Comparison of ENCODE assay signal across 8 cellular contexts in the genomic region with DNA sequence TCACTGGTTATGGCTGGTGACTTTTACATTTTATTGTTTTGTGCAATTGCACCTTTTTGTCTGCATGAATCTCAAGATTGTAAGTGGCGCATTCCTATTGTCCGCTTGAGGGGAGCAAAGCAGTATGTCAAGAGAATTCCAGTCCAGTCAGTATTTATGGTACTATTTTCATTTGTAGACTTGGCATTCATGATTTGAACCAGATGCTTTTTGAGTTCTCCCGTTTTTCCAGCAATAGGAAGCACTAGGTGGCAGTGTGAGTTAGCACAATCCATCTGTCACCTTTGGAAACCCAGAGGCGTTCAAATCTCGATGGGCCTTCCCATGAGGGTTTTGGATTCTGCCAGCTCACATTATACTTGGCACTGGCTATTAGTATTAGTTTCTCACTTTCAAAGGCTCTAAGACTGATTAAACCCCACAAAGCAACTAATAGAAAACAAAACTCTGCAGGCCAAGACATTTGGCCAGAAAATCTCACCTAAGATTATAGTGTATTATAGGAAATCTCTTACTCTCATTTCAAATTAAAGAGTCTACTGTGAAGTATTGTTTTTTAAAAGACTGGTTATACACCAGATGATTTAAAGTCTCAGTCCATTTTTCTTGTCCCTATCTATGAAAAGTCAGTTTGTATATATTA. TPM values are rescaled to one million over a fixed set of nuclear protein-coding genes. Genes with fewer than 3 reads are reported as not detected.
DNase-seq lines count a peak whose midpoint lies in the region; ATAC-seq and TF ChIP-seq lines count a peak whose summit lies in the region.

No MANE protein-coding gene starts in this region.

- no peak for ATAC-seq in activated CD4-positive, alpha-beta T cell treated with anti-CD3 and anti-CD28 coated beads for 36 hours
- ATAC-seq in HG03457 (IDR thresholded peaks at IDR 0.05; ENCODE audit: unreplicated experiment), result no peak
- ATAC-seq in HG02798 (IDR thresholded peaks at IDR 0.05; ENCODE audit: poor library complexity, unreplicated experiment), result no peak

- peaks cover 37% of the 10 kb centered on the region for H3K4me1 Mint-ChIP-seq in activated CD4-positive, alpha-beta T cell treated with anti-CD3 and anti-CD28 coated beads for 36 hours

- H3K27me3 ChIP-seq in mucosa of rectum (ENCODE audit: control insufficient read depth in 2 of 2, insufficient read depth in 2 of 2, low read length in 2 of 2), result peaks cover 3% of the 10 kb centered on the region in 2 donors

- no peaks in the 10 kb centered on the region for H3K9me3 Mint-ChIP-seq in activated CD4-positive, alpha-beta T cell treated with anti-CD3 and anti-CD28 coated beads for 36 hours (ENCODE audit: low read depth)

- intact Hi-C loops in activated CD4-positive, alpha-beta T cell treated with anti-CD3 and anti-CD28 coated beads for 36 hours (cut with DNase I, micrococcal nuclease), result loop anchor here (2.0 to 10.0 kb wide), 7 partner anchors 68 to 547 kb away; partner anchors contain the start of gene DAAM1 (in 2 of the 2)

- peak overlapping the region; percentile 71 for H3K4me3 Mint-ChIP-seq in activated CD4-positive, alpha-beta T cell treated with anti-CD3 and anti-CD28 coated beads for 36 hours

- no peaks in the 10 kb centered on the region for H3K9me3 ChIP-seq in mucosa of rectum (ENCODE audit: control insufficient read depth in 2 of 2, low read length in 2 of 2)

- TF ChIP-seq CTCF in LNCaP clone FGC (IDR thresholded peaks at IDR 0.05; ENCODE audit: control insufficient read depth, extremely low read depth, insufficient read depth), result peak; percentile 57
- TF ChIP-seq CTCF in RWPE1 (conservative IDR thresholded peaks at IDR 0.05; ENCODE audit: low read depth), result peak; percentile 65
- TF ChIP-seq CTCF in epithelial cell of proximal tubule (conservative IDR thresholded peaks at IDR 0.05; ENCODE audit: low read depth, low read length), result peak; percentile 88

- peaks cover 10 to 12% of the 10 kb centered on the region in 2 donors for H3K4me1 ChIP-seq in mucosa of rectum (ENCODE audit: control insufficient read depth in 2 of 2, insufficient read depth in 2 of 2, low read length in 2 of 2)

- CTCF ChIA-PET in activated CD4-positive, alpha-beta T cell treated with anti-CD3 and anti-CD28 coated beads for 36 hours (lab: Charles Lee), result interaction anchor here (0.9 to 5.4 kb wide), 5 partner anchors 22 to 151 kb away, joined by 3 to 40 read pairs (median 4); no protein-coding TSS in a partner anchor
- CTCF ChIA-PET in RWPE1 (lab: Yijun Ruan, JAX), result interaction anchor here (0.6 to 1.5 kb wide), 8 partner anchors 37 to 467 kb away, joined by 3 to 6 read pairs (median 3); no protein-coding TSS in a partner anchor

- H3K27ac ChIP-seq in RWPE1 (no peak overlapping the region), mucosa of rectum (ENCODE audit: low read depth in 2 of 2, low read length in 2 of 2) (no peak overlapping the region)

- H3K36me3 Mint-ChIP-seq in activated CD4-positive, alpha-beta T cell treated with anti-CD3 and anti-CD28 coated beads for 36 hours (ENCODE audit: low read depth), result peaks cover 9% of the 10 kb centered on the region

- no peak overlapping the region for H3K27ac Mint-ChIP-seq in activated CD4-positive, alpha-beta T cell treated with anti-CD3 and anti-CD28 coated beads for 36 hours

- peak overlapping the region in 1 of 2 donors; percentile 24 for H3K9ac ChIP-seq in mucosa of rectum (ENCODE audit: low read depth in 1 of 2, low read length in 2 of 2)

- H3K27me3 Mint-ChIP-seq in activated CD4-positive, alpha-beta T cell treated with anti-CD3 and anti-CD28 coated beads for 36 hours, result peaks cover 12% of the 10 kb centered on the region

- peak; percentile 41 for DNase-seq in activated CD4-positive, alpha-beta T cell treated with anti-CD3 and anti-CD28 coated beads for 36 hours
- DNase-seq in activated CD4-positive, alpha-beta T cell treated with anti-CD3 and anti-CD28 coated beads, Interleukin-2, amount 50 U/mL, for 1 hour, result no peak
- DNase-seq in LNCaP clone FGC (ENCODE audit: low read depth) (peak; percentile 40), RWPE1 (ENCODE audit: low spot score) (peak; percentile 55), epithelial cell of proximal tubule (ENCODE audit: low read depth) (no peak)

- H3K4me3 ChIP-seq in LNCaP clone FGC (ENCODE audit: low read depth, low read length) (no peak overlapping the region), epithelial cell of proximal tubule (ENCODE audit: low read depth, low read length) (no peak overlapping the region), mucosa of rectum (ENCODE audit: low read length in 2 of 2) (peak overlapping the region; percentile 63 to 69)

- POLR2A ChIA-PET in activated CD4-positive, alpha-beta T cell treated with anti-CD3 and anti-CD28 coated beads for 36 hours (lab: Charles Lee), result no interaction called here
- POLR2A ChIA-PET in RWPE1 (lab: Yijun Ruan, JAX; ENCODE audit: low non-redundant PET), result no interaction called here

- no peaks in the 10 kb centered on the region for H3K36me3 ChIP-seq in mucosa of rectum (ENCODE audit: control insufficient read depth in 2 of 2, insufficient read depth in 2 of 2, low read length in 2 of 2)

RNA-seq across cellular contexts. Expression of gene DACT1, which starts 2.2 kb away (rescaled TPM):
- total RNA-seq in activated CD4-positive, alpha-beta T cell treated with anti-CD3 and anti-CD28 coated beads for 36 hours, result 1 to 10 TPM; 8.8 to 8.9 TPM
- 2.7 and 3.4 TPM in 2 replicates for total RNA-seq in epithelial cell of proximal tubule

Comparison
In these comparisons a context has a peak if more than half of its experiments do, and no peak if none do; other contexts are left out.
1. DNase-seq: peak in activated CD4-positive, alpha-beta T cell treated with anti-CD3 and anti-CD28 coated beads for 36 hours (single experiment), LNCaP clone FGC (single experiment) and RWPE1 (single experiment); none in activated CD4-positive, alpha-beta T cell treated with anti-CD3 and anti-CD28 coated beads, Interleukin-2, amount 50 U/mL, for 1 hour (single experiment) and epithelial cell of proximal tubule (single experiment).
2. H3K4me3 ChIP-seq: peak in mucosa of rectum (2 of 2); none in LNCaP clone FGC (single experiment) and epithelial cell of proximal tubule (single experiment).
3. Peak in every context shown above with its lines, with median percentiles within 50 percentile points of each other: CTCF ChIP-seq.